Comparison of ENCODE assay signal across 29 cellular contexts in the genomic region with DNA sequence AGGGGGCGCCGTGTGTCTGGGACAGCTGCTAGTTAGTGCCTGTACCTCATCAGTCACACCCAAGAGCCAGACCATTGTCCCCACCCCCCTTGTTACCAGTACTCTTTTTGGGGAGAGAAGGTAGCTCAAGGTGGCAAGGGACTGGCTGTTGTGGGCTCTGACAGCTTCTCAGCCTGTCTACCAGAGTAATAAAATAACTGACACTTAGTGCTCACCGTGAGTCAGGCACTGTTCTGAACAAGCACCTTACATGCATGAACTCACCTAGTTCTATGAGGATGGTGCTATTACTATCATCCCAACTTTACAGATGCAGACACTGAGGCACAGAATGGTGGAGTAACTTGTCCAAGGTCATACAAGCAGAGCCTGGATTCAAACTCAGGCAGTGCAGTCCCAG.
"Had no signal": no experiment of that assay in that cellular context is flagged by ENCODE, and none has a peak within 500 bp of the region (broad histone marks: within the 10 kb centered on the region; RNA-seq: fewer than 3 reads in every experiment).

No MANE protein-coding gene starts in this region.

- DNase-seq: activated CD4-positive, alpha-beta T cell treated with anti-CD3 and anti-CD28 coated beads for 4 hours; activated CD4-positive, alpha-beta T cell treated with anti-CD3 and anti-CD28 coated beads, Interleukin-2, amount 50 U/mL, for 1 hour; activated CD8-positive, alpha-beta memory T cell treated with anti-CD3 and anti-CD28 coated beads for 24 hours; activated CD8-positive, alpha-beta memory T cell treated with anti-CD3 and anti-CD28 coated beads, Interleukin-2, amount 10 ng/mL, durations not matched to agents 7 days and 5 days; activated CD8-positive, alpha-beta memory T cell treated with anti-CD3 and anti-CD28 coated beads, Interleukin-2, amount 50 U/mL, for 48 hours; activated gamma-delta T cell treated with Interleukin-2 at 50 U/mL for 16 hours; activated naive CD4-positive, alpha-beta T cell treated with anti-CD3 and anti-CD28 coated beads, Interleukin-2, amount 10 ng/mL, durations not matched to agents 7 days and 5 days; activated naive CD8-positive, alpha-beta T cell treated with anti-CD3 and anti-CD28 coated beads for 36 hours; activated T-cell treated with anti-CD3 and anti-CD28 coated beads, Interleukin-2, amount 50 U/mL, for 1 hour; amniotic stem cell; aorta; brain microvascular endothelial cell; central memory CD4-positive, alpha-beta T cell; MM.1S; MV-4-11; NCI-H1092; NCI-H1436 treated with DMSO at 0.1 percent for 48 hours; NCI-H1694 treated with DMSO at 0.1 percent for 48 hours; NCI-H2029; NCI-H345; NCI-H524 treated with DMSO at 0.1 percent for 48 hours; SHP77; SJCRH30 had no signal

- H3K4me2 ChIP-seq: KMS-11 had no signal

- H3K27me3 Mint-ChIP-seq: activated naive CD8-positive, alpha-beta T cell treated with anti-CD3 and anti-CD28 coated beads for 36 hours had no signal

- H3K36me3 Mint-ChIP-seq: activated CD8-positive, alpha-beta memory T cell treated with anti-CD3 and anti-CD28 coated beads, Interleukin-2, amount 10 ng/mL, durations not matched to agents 7 days and 5 days; activated naive CD4-positive, alpha-beta T cell treated with anti-CD3 and anti-CD28 coated beads, Interleukin-2, amount 10 ng/mL, durations not matched to agents 7 days and 5 days; activated naive CD8-positive, alpha-beta T cell treated with anti-CD3 and anti-CD28 coated beads for 36 hours; WTC11 had no signal

- H3K4me3 Mint-ChIP-seq: activated CD8-positive, alpha-beta memory T cell treated with anti-CD3 and anti-CD28 coated beads, Interleukin-2, amount 10 ng/mL, durations not matched to agents 7 days and 5 days; activated naive CD4-positive, alpha-beta T cell treated with anti-CD3 and anti-CD28 coated beads, Interleukin-2, amount 10 ng/mL, durations not matched to agents 7 days and 5 days; activated naive CD8-positive, alpha-beta T cell treated with anti-CD3 and anti-CD28 coated beads for 36 hours; T-helper 1 cell treated with Interleukin-12 subunit alpha and Interleukin-12 subunit beta and Interleukin-4 antibody, amounts not matched to agents 30 μg/mL and 1 μg/mL, for 36 hours; T-helper 2 cell treated with Interferon-gamma antibody and Interleukin-4, amounts not matched to agents 5 μg/mL and 100 μg/mL, for 36 hours; WTC11 had no signal

- H3K27ac ChIP-seq: brain microvascular endothelial cell, KMS-11, SJCRH30, SK-N-MC had no signal

- H3K4me3 ChIP-seq: SJCRH30, SK-N-MC had no signal

- ATAC-seq: activated CD8-positive, alpha-beta memory T cell treated with anti-CD3 and anti-CD28 coated beads, Interleukin-2, amount 10 ng/mL, durations not matched to agents 7 days and 5 days; Panc1; WTC11 had no signal

- H3K9me3 ChIP-seq: SJCRH30 had no signal

- H3K27ac Mint-ChIP-seq: activated CD8-positive, alpha-beta memory T cell treated with anti-CD3 and anti-CD28 coated beads, Interleukin-2, amount 10 ng/mL, durations not matched to agents 7 days and 5 days; activated naive CD4-positive, alpha-beta T cell treated with anti-CD3 and anti-CD28 coated beads, Interleukin-2, amount 10 ng/mL, durations not matched to agents 7 days and 5 days; activated naive CD8-positive, alpha-beta T cell treated with anti-CD3 and anti-CD28 coated beads for 36 hours; T-helper 1 cell treated with Interleukin-12 subunit alpha and Interleukin-12 subunit beta and Interleukin-4 antibody, amounts not matched to agents 30 μg/mL and 1 μg/mL, for 36 hours; T-helper 2 cell treated with Interferon-gamma antibody and Interleukin-4, amounts not matched to agents 5 μg/mL and 100 μg/mL, for 36 hours; WTC11 had no signal

- H3K9me3 Mint-ChIP-seq: activated naive CD4-positive, alpha-beta T cell treated with anti-CD3 and anti-CD28 coated beads, Interleukin-2, amount 10 ng/mL, durations not matched to agents 7 days and 5 days; activated naive CD8-positive, alpha-beta T cell treated with anti-CD3 and anti-CD28 coated beads for 36 hours; T-helper 1 cell treated with Interleukin-12 subunit alpha and Interleukin-12 subunit beta and Interleukin-4 antibody, amounts not matched to agents 30 μg/mL and 1 μg/mL, for 36 hours; T-helper 2 cell treated with Interferon-gamma antibody and Interleukin-4, amounts not matched to agents 5 μg/mL and 100 μg/mL, for 36 hours; WTC11 had no signal
